ENCODE assay signal across 30 cellular contexts in the genomic region with DNA sequence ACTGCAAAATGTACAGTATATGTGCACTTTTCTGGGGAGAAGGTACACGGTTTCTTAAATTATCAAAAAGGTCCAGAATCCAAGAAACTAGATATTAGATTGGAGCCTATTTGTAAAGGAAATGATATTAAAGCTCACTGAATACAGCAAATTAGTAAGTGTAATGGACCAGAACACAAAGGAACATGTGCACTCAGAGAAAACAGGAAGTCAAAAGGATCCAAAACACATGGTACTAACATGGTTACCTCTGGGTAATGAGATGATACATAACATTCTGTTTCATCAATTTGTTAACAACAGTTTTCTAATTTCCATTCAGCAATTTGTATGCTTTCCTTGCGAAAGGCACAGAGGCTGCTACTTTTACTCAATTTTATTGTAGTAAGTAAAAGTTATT.
"Had no signal": no experiment of that assay in that cellular context is flagged by ENCODE, and none has a peak within 500 bp of the region (broad histone marks: within the 10 kb centered on the region; RNA-seq: fewer than 3 reads in every experiment).

No MANE protein-coding gene starts in this region.

- H3K27ac ChIP-seq: left lung, lower lobe of right lung, pancreas, prostate gland, tibial nerve, uterus had no signal

- H3K27me3 Mint-ChIP-seq: naive thymus-derived CD4-positive, alpha-beta T cell; stimulated activated memory B cell treated with anti-CD40 and anti-IgM and Interleukin-4, amounts not matched to agents 10 μg/mL and 1 μg/mL and 100 μg/mL, for 72 hours; stimulated activated naive CD8-positive, alpha-beta T cell treated with anti-CD3 and anti-CD28 coated beads, Interleukin-15, amount 100 ng/mL, for 72 hours; type B pancreatic cell had no signal

- H3K4me1 ChIP-seq: left lung, lower lobe of right lung, pancreas, prostate gland, tibial nerve, uterus had no signal

- H3K4me1 Mint-ChIP-seq: mesothelial cell of epicardium; nephron; neural crest cell; stimulated activated naive CD8-positive, alpha-beta T cell treated with anti-CD3 and anti-CD28 coated beads, Interleukin-15, amount 100 ng/mL, for 72 hours had no signal

- H3K9me3 ChIP-seq: pancreas, prostate gland, uterus had no signal

- H3K4me3 ChIP-seq: left lung, lower lobe of right lung, pancreas, prostate gland, smooth muscle cell, tibial nerve, uterus had no signal

- DNase-seq: hypothalamus; immature natural killer cell; kidney; left colon; left lung; lower lobe of right lung; mammary epithelial cell; mesendoderm; naive thymus-derived CD4-positive, alpha-beta T cell; nucleus accumbens; pancreas; posterior cingulate gyrus; retina; right cardiac atrium; stimulated activated CD4-positive, alpha-beta T cell treated with anti-CD3 and anti-CD28 coated beads, Interleukin-1b, Interleukin-23, amount 100 ng/mL, for 48 hours; stimulated activated CD4-positive, alpha-beta T cell treated with anti-CD3 and anti-CD28 coated beads, Interleukin-2, amount 100 ng/mL, for 48 hours; stimulated activated CD4-positive, alpha-beta T cell treated with anti-CD3 and anti-CD28 coated beads, Interleukin-4, amount 100 ng/mL, for 4 hours; stimulated activated CD8-positive, alpha-beta memory T cell treated with anti-CD3 and anti-CD28 coated beads, Interleukin-4, amount 100 ng/mL, for 48 hours; stimulated activated naive CD4-positive, alpha-beta T cell treated with Interleukin-2 at 50 U/mL for 16 hours; stimulated activated naive CD8-positive, alpha-beta T cell treated with anti-CD3 and anti-CD28 coated beads, Interleukin-15, amount 100 ng/mL, for 72 hours; substantia nigra; uterus had no signal

- H3K27ac Mint-ChIP-seq: immature natural killer cell; mesothelial cell of epicardium; naive thymus-derived CD4-positive, alpha-beta T cell; nephron; stimulated activated memory B cell treated with anti-CD40 and anti-IgM and Interleukin-4, amounts not matched to agents 10 μg/mL and 1 μg/mL and 100 μg/mL, for 72 hours; stimulated activated naive CD8-positive, alpha-beta T cell treated with anti-CD3 and anti-CD28 coated beads, Interleukin-15, amount 100 ng/mL, for 72 hours; type B pancreatic cell had no signal

- H3K36me3 ChIP-seq: uterus had no signal

- ATAC-seq: left colon; left lung; lower lobe of right lung; naive thymus-derived CD4-positive, alpha-beta T cell; pancreas; right cardiac atrium; stimulated activated memory B cell treated with anti-CD40 and anti-IgM and Interleukin-4, amounts not matched to agents 10 μg/mL and 1 μg/mL and 100 μg/mL, for 72 hours; stimulated activated naive CD8-positive, alpha-beta T cell treated with anti-CD3 and anti-CD28 coated beads, Interleukin-15, amount 100 ng/mL, for 72 hours had no signal

- H3K27me3 ChIP-seq: left lung, pancreas, tibial nerve, uterus had no signal

- H3K4me3 Mint-ChIP-seq: mesothelial cell of epicardium; naive thymus-derived CD4-positive, alpha-beta T cell; nephron; neural crest cell; stimulated activated memory B cell treated with anti-CD40 and anti-IgM and Interleukin-4, amounts not matched to agents 10 μg/mL and 1 μg/mL and 100 μg/mL, for 72 hours; stimulated activated naive CD8-positive, alpha-beta T cell treated with anti-CD3 and anti-CD28 coated beads, Interleukin-15, amount 100 ng/mL, for 72 hours; type B pancreatic cell had no signal
